In genomic region chr9:107631788-107632187, GRCh38 we compare ENCODE assay signal across 18 cellular contexts.
"Had no signal": no experiment of that assay in that cellular context is flagged by ENCODE, and none has a peak within 500 bp of the region (broad histone marks: within the 10 kb centered on the region; RNA-seq: fewer than 3 reads in every experiment).

No MANE protein-coding gene starts in this region.

- H3K4me3 ChIP-seq: heart right ventricle, prostate gland, thoracic aorta had no signal

- H3K27ac ChIP-seq: heart right ventricle, prostate gland, thoracic aorta had no signal

- H3K4me3 Mint-ChIP-seq: activated CD8-positive, alpha-beta memory T cell treated with anti-CD3 and anti-CD28 coated beads, Interleukin-2, amount 10 ng/mL, durations not matched to agents 7 days and 5 days; activated T-cell treated with anti-CD3 and anti-CD28 coated beads, Interleukin-2, amount 50 U/mL, for 24 hours; natural killer cell had no signal

- H3K36me3 ChIP-seq: heart right ventricle, prostate gland, thoracic aorta had no signal

- H3K4me1 ChIP-seq: prostate gland had no signal

- H3K36me3 Mint-ChIP-seq: activated CD8-positive, alpha-beta memory T cell treated with anti-CD3 and anti-CD28 coated beads, Interleukin-2, amount 10 ng/mL, durations not matched to agents 7 days and 5 days; natural killer cell had no signal

- H3K9me3 ChIP-seq: heart right ventricle, prostate gland, thoracic aorta had no signal

- H3K4me1 Mint-ChIP-seq: activated CD8-positive, alpha-beta memory T cell treated with anti-CD3 and anti-CD28 coated beads, Interleukin-2, amount 10 ng/mL, durations not matched to agents 7 days and 5 days had no signal

- DNase-seq: activated CD4-positive, alpha-beta T cell treated with anti-CD3 and anti-CD28 coated beads, Interleukin-2, amount 50 U/mL, for 48 hours; activated CD8-positive, alpha-beta memory T cell treated with anti-CD3 and anti-CD28 coated beads, Interleukin-2, amount 10 ng/mL, durations not matched to agents 7 days and 5 days; activated effector memory CD4-positive, alpha-beta T cell treated with anti-CD3 and anti-CD28 coated beads, Interleukin-2, amount 50 U/mL, for 16 hours; activated T-cell treated with anti-CD3 and anti-CD28 coated beads, Interleukin-2, amount 50 U/mL, for 24 hours; amniotic stem cell; cerebellar nuclear complex; dermis blood vessel endothelial cell; foreskin melanocyte; heart right ventricle; natural killer cell; occipital lobe; stimulated activated CD4-positive, alpha-beta T cell treated with anti-CD3 and anti-CD28 coated beads, Interleukin-2, amount 100 ng/mL, for 48 hours; stimulated activated CD8-positive, alpha-beta memory T cell treated with anti-CD3 and anti-CD28 coated beads, Interleukin-4, amount 100 ng/mL, for 48 hours; stimulated activated naive CD8-positive, alpha-beta T cell treated with anti-CD3 and anti-CD28 coated beads, Interleukin-15, Interleukin-2, amounts not matched to agents 100 U/mL and 50 U/mL, for 24 hours had no signal

- H3K9me3 Mint-ChIP-seq: activated naive CD4-positive, alpha-beta T cell treated with anti-CD3 and anti-CD28 coated beads, Interleukin-2, amount 50 U/mL, for 72 hours; activated T-cell treated with anti-CD3 and anti-CD28 coated beads, Interleukin-2, amount 50 U/mL, for 24 hours; natural killer cell had no signal

- ATAC-seq: activated CD4-positive, CD25-positive, alpha-beta regulatory T cell treated with anti-CD3 and anti-CD28 coated beads, Interleukin-2, amount 50 U/mL, for 24 hours; activated CD8-positive, alpha-beta memory T cell treated with anti-CD3 and anti-CD28 coated beads, Interleukin-2, amount 10 ng/mL, durations not matched to agents 7 days and 5 days; activated naive CD4-positive, alpha-beta T cell treated with anti-CD3 and anti-CD28 coated beads, Interleukin-2, amount 50 U/mL, for 72 hours; natural killer cell; stimulated activated naive CD8-positive, alpha-beta T cell treated with anti-CD3 and anti-CD28 coated beads, Interleukin-15, Interleukin-2, amounts not matched to agents 100 U/mL and 50 U/mL, for 24 hours had no signal
